In genomic region chr5:62347928-62348327, GRCh38 we compare ENCODE assay signal across 22 cellular contexts. TPM values are rescaled to one million over a fixed set of nuclear protein-coding genes. Genes with fewer than 3 reads are reported as not detected.
DNase-seq lines count a peak whose midpoint lies in the region; ATAC-seq and TF ChIP-seq lines count a peak whose summit lies in the region.
"Had no signal": no experiment of that assay in that cellular context is flagged by ENCODE, and none has a peak within 500 bp of the region (broad histone marks: within the 10 kb centered on the region; RNA-seq: fewer than 3 reads in every experiment).

No MANE protein-coding gene starts in this region.

- peak overlapping the region; percentile 20 for H3K27ac Mint-ChIP-seq in activated CD4-positive, alpha-beta T cell treated with anti-CD3 and anti-CD28 coated beads, Interleukin-2, amount 10 ng/mL, durations not matched to agents 24 days and 14 days
- H3K27ac Mint-ChIP-seq in natural killer cell (peak overlapping the region; percentile 37 to 82), chondrocyte (ENCODE audit: unreplicated experiment) (peak overlapping the region; percentile 17)
- H3K27ac Mint-ChIP-seq in natural killer cell treated with Interleukin-12 subunit alpha and Interleukin-12 subunit beta and Interleukin-15 and Interleukin-18, amount 100 ng/mL, for 72 hours: no peak overlapping the region
- H3K27ac Mint-ChIP-seq in stimulated activated naive CD8-positive, alpha-beta T cell treated with anti-CD3 and anti-CD28 coated beads, Interleukin-15, amount 100 ng/mL, for 72 hours: peak overlapping the region; percentile 19 to 70
- H3K27ac Mint-ChIP-seq: neural progenitor cell had no signal

- no peak for ATAC-seq in natural killer cell
- no peak for ATAC-seq in natural killer cell treated with Interleukin-12 subunit alpha and Interleukin-12 subunit beta and Interleukin-15 and Interleukin-18, amount 100 ng/mL, for 72 hours
- no peak for ATAC-seq in stimulated activated naive CD8-positive, alpha-beta T cell treated with anti-CD3 and anti-CD28 coated beads, Interleukin-15, amount 100 ng/mL, for 72 hours
- ATAC-seq in GM21576 (IDR thresholded peaks at IDR 0.05; ENCODE audit: unreplicated experiment): no peak
- no peak for ATAC-seq in GM21360 (IDR thresholded peaks at IDR 0.05; ENCODE audit: unreplicated experiment)
- ATAC-seq: K562, left colon, PC-3 had no signal

- intact Hi-C loops in activated CD4-positive, alpha-beta T cell treated with anti-CD3 and anti-CD28 coated beads, Interleukin-2, amount 10 ng/mL, durations not matched to agents 24 days and 14 days (cut with micrococcal nuclease): no loop called here
- intact Hi-C loops in natural killer cell (cut with micrococcal nuclease): no loop called here

- H3K27me3 Mint-ChIP-seq in activated CD4-positive, alpha-beta T cell treated with anti-CD3 and anti-CD28 coated beads, Interleukin-2, amount 10 ng/mL, durations not matched to agents 24 days and 14 days: no peaks in the 10 kb centered on the region
- H3K27me3 Mint-ChIP-seq in natural killer cell (ENCODE audit: low read depth in 2 of 2) (no peaks in the 10 kb centered on the region), chondrocyte (ENCODE audit: low read depth) (no peaks in the 10 kb centered on the region)
- no peaks in the 10 kb centered on the region for H3K27me3 Mint-ChIP-seq in natural killer cell treated with Interleukin-12 subunit alpha and Interleukin-12 subunit beta and Interleukin-15 and Interleukin-18, amount 100 ng/mL, for 72 hours
- no peaks in the 10 kb centered on the region for H3K27me3 Mint-ChIP-seq in stimulated activated naive CD8-positive, alpha-beta T cell treated with anti-CD3 and anti-CD28 coated beads, Interleukin-15, amount 100 ng/mL, for 72 hours

- H3K4me1 Mint-ChIP-seq in activated CD4-positive, alpha-beta T cell treated with anti-CD3 and anti-CD28 coated beads, Interleukin-2, amount 10 ng/mL, durations not matched to agents 24 days and 14 days: peaks cover 22% of the 10 kb centered on the region
- H3K4me1 Mint-ChIP-seq in natural killer cell (peaks cover 21 to 26% of the 10 kb centered on the region in 2 donors), chondrocyte (ENCODE audit: low read depth) (no peaks in the 10 kb centered on the region)
- H3K4me1 Mint-ChIP-seq in natural killer cell treated with Interleukin-12 subunit alpha and Interleukin-12 subunit beta and Interleukin-15 and Interleukin-18, amount 100 ng/mL, for 72 hours (ENCODE audit: low read depth in 2 of 2): peaks cover 13 to 16% of the 10 kb centered on the region in 2 donors
- peaks cover 33% of the 10 kb centered on the region for H3K4me1 Mint-ChIP-seq in stimulated activated naive CD8-positive, alpha-beta T cell treated with anti-CD3 and anti-CD28 coated beads, Interleukin-15, amount 100 ng/mL, for 72 hours
- H3K4me1 Mint-ChIP-seq: neural progenitor cell had no signal

- H3K36me3 Mint-ChIP-seq in activated CD4-positive, alpha-beta T cell treated with anti-CD3 and anti-CD28 coated beads, Interleukin-2, amount 10 ng/mL, durations not matched to agents 24 days and 14 days (ENCODE audit: low read depth): peaks cover 46% of the 10 kb centered on the region
- no peaks in the 10 kb centered on the region for H3K36me3 Mint-ChIP-seq in natural killer cell
- H3K36me3 Mint-ChIP-seq in natural killer cell treated with Interleukin-12 subunit alpha and Interleukin-12 subunit beta and Interleukin-15 and Interleukin-18, amount 100 ng/mL, for 72 hours: peaks cover 12% of the 10 kb centered on the region
- peaks cover 6% of the 10 kb centered on the region for H3K36me3 Mint-ChIP-seq in chondrocyte (ENCODE audit: low read depth)

- no peak overlapping the region for H3K4me3 Mint-ChIP-seq in activated CD4-positive, alpha-beta T cell treated with anti-CD3 and anti-CD28 coated beads, Interleukin-2, amount 10 ng/mL, durations not matched to agents 24 days and 14 days
- H3K4me3 Mint-ChIP-seq in natural killer cell: no peak overlapping the region
- no peak overlapping the region for H3K4me3 Mint-ChIP-seq in natural killer cell treated with Interleukin-12 subunit alpha and Interleukin-12 subunit beta and Interleukin-15 and Interleukin-18, amount 100 ng/mL, for 72 hours
- no peak overlapping the region for H3K4me3 Mint-ChIP-seq in chondrocyte (ENCODE audit: unreplicated experiment)
- no peak overlapping the region for H3K4me3 Mint-ChIP-seq in stimulated activated naive CD8-positive, alpha-beta T cell treated with anti-CD3 and anti-CD28 coated beads, Interleukin-15, amount 100 ng/mL, for 72 hours
- H3K4me3 Mint-ChIP-seq: neural progenitor cell had no signal

- no peak for DNase-seq in activated CD4-positive, alpha-beta T cell treated with anti-CD3 and anti-CD28 coated beads, Interleukin-2, amount 10 ng/mL, durations not matched to agents 24 days and 14 days
- no peak for DNase-seq in activated CD4-positive, alpha-beta T cell treated with anti-CD3 and anti-CD28 coated beads for 1 hour
- DNase-seq in natural killer cell (no peak), chondrocyte (ENCODE audit: low spot score) (no peak)
- no peak for DNase-seq in natural killer cell treated with Interleukin-12 subunit alpha and Interleukin-12 subunit beta and Interleukin-15 and Interleukin-18, amount 100 ng/mL, for 72 hours (ENCODE audit: low spot score)
- DNase-seq in stimulated activated naive CD8-positive, alpha-beta T cell treated with anti-CD3 and anti-CD28 coated beads, Interleukin-15, amount 100 ng/mL, for 72 hours: no peak
- DNase-seq: activated CD4-positive, CD25-positive, alpha-beta regulatory T cell; activated naive CD4-positive, alpha-beta T cell treated with anti-CD3 and anti-CD28 coated beads, Interleukin-2, amount 50 U/mL, for 16 hours; aorta; effector CD8-positive, alpha-beta T cell; left colon; NCI-H1105; NCI-H1930; NCI-H524; NK-92 treated with Interleukin-12 subunit alpha and Interleukin-12 subunit beta, amount 100 ng/mL, for 24 hours; PC-3; retina; stimulated activated naive CD4-positive, alpha-beta T cell treated with Interleukin-2 at 50 U/mL for 16 hours had no signal

- TF ChIP-seq CTCF in natural killer cell (IDR thresholded peaks at IDR 0.05) (no peak), chondrocyte (IDR thresholded peaks at IDR 0.05) (no peak)

- H3K9me3 Mint-ChIP-seq in activated CD4-positive, alpha-beta T cell treated with anti-CD3 and anti-CD28 coated beads, Interleukin-2, amount 10 ng/mL, durations not matched to agents 24 days and 14 days: no peaks in the 10 kb centered on the region
- H3K9me3 Mint-ChIP-seq in natural killer cell: no peaks in the 10 kb centered on the region
- H3K9me3 Mint-ChIP-seq in natural killer cell treated with Interleukin-12 subunit alpha and Interleukin-12 subunit beta and Interleukin-15 and Interleukin-18, amount 100 ng/mL, for 72 hours: no peaks in the 10 kb centered on the region
- H3K9me3 Mint-ChIP-seq in chondrocyte (ENCODE audit: low read depth): no peaks in the 10 kb centered on the region
- no peaks in the 10 kb centered on the region for H3K9me3 Mint-ChIP-seq in stimulated activated naive CD8-positive, alpha-beta T cell treated with anti-CD3 and anti-CD28 coated beads, Interleukin-15, amount 100 ng/mL, for 72 hours

RNA-seq across cellular contexts. Expression of gene KIF2A, which starts 41.9 kb away (rescaled TPM):
- total RNA-seq in activated CD4-positive, alpha-beta T cell treated with anti-CD3 and anti-CD28 coated beads, Interleukin-2, amount 10 ng/mL, durations not matched to agents 24 days and 14 days: 238 and 244 TPM in 2 replicates
- total RNA-seq in natural killer cell: 10 to 100 TPM; 80.4 to 95.2 (median 80.6) TPM
- total RNA-seq in natural killer cell treated with Interleukin-12 subunit alpha and Interleukin-12 subunit beta and Interleukin-15 and Interleukin-18, amount 100 ng/mL, for 72 hours: 100 to 1,000 TPM; 190 to 201 TPM
- 34.5 to 37.7 TPM (median 37.3 TPM) in 3 replicates for total RNA-seq in chondrocyte

RNA-seq across cellular contexts. Expression of gene DIMT1, which starts 55.8 kb away (rescaled TPM):
- 48.8 and 49.3 TPM in 2 replicates for total RNA-seq in activated CD4-positive, alpha-beta T cell treated with anti-CD3 and anti-CD28 coated beads, Interleukin-2, amount 10 ng/mL, durations not matched to agents 24 days and 14 days
- total RNA-seq in natural killer cell (10 to 100 TPM in 2 of 3 donors, 1 to 10 TPM in 1; 8.9 to 10.9 (median 10.1) TPM), chondrocyte (19.0 to 22.5 TPM (median 20.2 TPM) in 3 replicates)
- total RNA-seq in natural killer cell treated with Interleukin-12 subunit alpha and Interleukin-12 subunit beta and Interleukin-15 and Interleukin-18, amount 100 ng/mL, for 72 hours: 10 to 100 TPM; 30.8 to 40.4 TPM

Comparison
In these comparisons a context has a peak if more than half of its experiments do, and no peak if none do; other contexts are left out.
1. H3K27ac Mint-ChIP-seq: peak in activated CD4-positive, alpha-beta T cell treated with anti-CD3 and anti-CD28 coated beads, Interleukin-2, amount 10 ng/mL, durations not matched to agents 24 days and 14 days (single experiment), natural killer cell (2 of 2), chondrocyte (single experiment) and stimulated activated naive CD8-positive, alpha-beta T cell treated with anti-CD3 and anti-CD28 coated beads, Interleukin-15, amount 100 ng/mL, for 72 hours (2 of 2); none in natural killer cell treated with Interleukin-12 subunit alpha and Interleukin-12 subunit beta and Interleukin-15 and Interleukin-18, amount 100 ng/mL, for 72 hours (0 of 2).